ENCODE assay signal across 3 cellular contexts in genomic region chr14:101555669-101556043, GRCh38. TPM values are rescaled to one million over a fixed set of nuclear protein-coding genes. Genes with fewer than 3 reads are reported as not detected.
"Had no signal": no experiment of that assay in that cellular context is flagged by ENCODE, and none has a peak within 500 bp of the region (broad histone marks: within the 10 kb centered on the region; RNA-seq: fewer than 3 reads in every experiment).

No MANE protein-coding gene starts in this region.

RNA-seq across cellular contexts. Expression of gene DIO3, which starts 5.6 kb away (rescaled TPM):
- total RNA-seq: NCI-H460, RPMI7951, SJCRH30 had no signal
